33 cellular contexts compared by ENCODE assay signal in the genomic region with DNA sequence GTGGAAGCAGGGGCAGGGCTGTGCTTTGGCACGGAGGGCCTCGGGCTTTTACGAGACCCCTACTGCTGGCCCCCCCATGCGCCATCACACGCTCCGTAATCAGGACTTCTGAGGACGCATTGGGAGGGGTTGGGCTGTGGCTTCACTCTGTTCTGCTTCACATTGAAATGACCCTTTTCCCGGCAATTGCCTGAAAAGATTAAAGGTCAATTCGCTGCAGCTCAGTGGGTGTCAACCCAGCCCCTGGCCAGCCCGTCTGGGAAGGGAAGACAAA.
"Had no signal": no experiment of that assay in that cellular context is flagged by ENCODE, and none has a peak within 500 bp of the region (broad histone marks: within the 10 kb centered on the region; RNA-seq: fewer than 3 reads in every experiment).

No MANE protein-coding gene starts in this region.

- H3K4me3 Mint-ChIP-seq: activated CD4-positive, alpha-beta T cell treated with anti-CD3 and anti-CD28 coated beads for 36 hours; activated CD8-positive, alpha-beta memory T cell treated with anti-CD3 and anti-CD28 coated beads, Interleukin-2, amount 10 ng/mL, durations not matched to agents 7 days and 5 days; activated CD8-positive, alpha-beta T cell treated with anti-CD3 and anti-CD28 coated beads, Interleukin-2, amount 10 ng/mL, durations not matched to agents 7 days and 5 days; activated naive CD4-positive, alpha-beta T cell treated with anti-CD3 and anti-CD28 coated beads, Interleukin-2, amount 50 U/mL, for 24 hours; activated naive CD8-positive, alpha-beta T cell treated with anti-CD3 and anti-CD28 coated beads, Interleukin-2, amount 50 U/mL, for 24 hours; dendritic cell treated with granulocyte-macrophage colony-stimulating factor and Interleukin-4, amounts not matched to agents 40 ng/mL and 50 ng/mL, for 4 days; nephron; stimulated activated memory B cell treated with anti-CD40 and anti-IgM and Interleukin-4, amounts not matched to agents 10 μg/mL and 1 μg/mL and 100 μg/mL, for 72 hours; stimulated activated naive CD8-positive, alpha-beta T cell treated with anti-CD3 and anti-CD28 coated beads, Interleukin-15, amount 100 ng/mL, for 72 hours; T-helper 2 cell treated with Interferon-gamma antibody and Interleukin-4, amounts not matched to agents 5 μg/mL and 100 μg/mL, for 36 hours had no signal

- H3K36me3 ChIP-seq: esophagus squamous epithelium, heart right ventricle, left ventricle myocardium inferior, neutrophil, upper lobe of left lung, vagina had no signal

- H3K4me3 ChIP-seq: esophagus squamous epithelium, heart right ventricle, left ventricle myocardium inferior, lung, skin epidermis, upper lobe of left lung, vagina had no signal

- ATAC-seq: activated CD4-positive, alpha-beta T cell treated with anti-CD3 and anti-CD28 coated beads for 36 hours; activated CD8-positive, alpha-beta memory T cell treated with anti-CD3 and anti-CD28 coated beads, Interleukin-2, amount 10 ng/mL, durations not matched to agents 7 days and 5 days; activated CD8-positive, alpha-beta T cell treated with anti-CD3 and anti-CD28 coated beads, Interleukin-2, amount 10 ng/mL, durations not matched to agents 7 days and 5 days; activated naive CD8-positive, alpha-beta T cell treated with anti-CD3 and anti-CD28 coated beads, Interleukin-2, amount 50 U/mL, for 24 hours; heart right ventricle; sciatic nerve; stimulated activated memory B cell treated with anti-CD40 and anti-IgM and Interleukin-4, amounts not matched to agents 10 μg/mL and 1 μg/mL and 100 μg/mL, for 72 hours; stimulated activated naive CD8-positive, alpha-beta T cell treated with anti-CD3 and anti-CD28 coated beads, Interleukin-15, amount 100 ng/mL, for 72 hours had no signal

- H3K9me3 Mint-ChIP-seq: activated naive CD4-positive, alpha-beta T cell treated with anti-CD3 and anti-CD28 coated beads, Interleukin-2, amount 50 U/mL, for 24 hours; activated naive CD8-positive, alpha-beta T cell treated with anti-CD3 and anti-CD28 coated beads, Interleukin-2, amount 50 U/mL, for 24 hours; activated T-helper 2 cell treated with anti-CD3 and anti-CD28 coated beads, Interferon-gamma antibody, Interleukin-2, Interleukin-4, amounts not matched to agents 10 μg/mL and 5 μg/mL and 100 μg/mL, durations not matched to agents 14 hours and 24 hours and 36 hours had no signal

- H3K27ac Mint-ChIP-seq: activated CD4-positive, alpha-beta T cell treated with anti-CD3 and anti-CD28 coated beads for 36 hours; activated CD8-positive, alpha-beta memory T cell treated with anti-CD3 and anti-CD28 coated beads, Interleukin-2, amount 10 ng/mL, durations not matched to agents 7 days and 5 days; activated CD8-positive, alpha-beta T cell treated with anti-CD3 and anti-CD28 coated beads, Interleukin-2, amount 10 ng/mL, durations not matched to agents 7 days and 5 days; activated naive CD4-positive, alpha-beta T cell treated with anti-CD3 and anti-CD28 coated beads, Interleukin-2, amount 50 U/mL, for 24 hours; activated naive CD8-positive, alpha-beta T cell treated with anti-CD3 and anti-CD28 coated beads, Interleukin-2, amount 50 U/mL, for 24 hours; activated T-helper 2 cell treated with anti-CD3 and anti-CD28 coated beads, Interferon-gamma antibody, Interleukin-2, Interleukin-4, amounts not matched to agents 10 μg/mL and 5 μg/mL and 100 μg/mL, durations not matched to agents 14 hours and 24 hours and 36 hours; dendritic cell treated with granulocyte-macrophage colony-stimulating factor and Interleukin-4, amounts not matched to agents 40 ng/mL and 50 ng/mL, for 4 days; progenitor cell of endocrine pancreas; stimulated activated memory B cell treated with anti-CD40 and anti-IgM and Interleukin-4, amounts not matched to agents 10 μg/mL and 1 μg/mL and 100 μg/mL, for 72 hours; T-helper 2 cell treated with Interferon-gamma antibody and Interleukin-4, amounts not matched to agents 5 μg/mL and 100 μg/mL, for 36 hours had no signal

- H3K4me1 Mint-ChIP-seq: activated CD4-positive, alpha-beta T cell treated with anti-CD3 and anti-CD28 coated beads for 36 hours; activated naive CD4-positive, alpha-beta T cell treated with anti-CD3 and anti-CD28 coated beads, Interleukin-2, amount 50 U/mL, for 24 hours; activated naive CD8-positive, alpha-beta T cell treated with anti-CD3 and anti-CD28 coated beads, Interleukin-2, amount 50 U/mL, for 24 hours; stimulated activated memory B cell treated with anti-CD40 and anti-IgM and Interleukin-4, amounts not matched to agents 10 μg/mL and 1 μg/mL and 100 μg/mL, for 72 hours; stimulated activated naive CD8-positive, alpha-beta T cell treated with anti-CD3 and anti-CD28 coated beads, Interleukin-15, amount 100 ng/mL, for 72 hours had no signal

- DNase-seq: activated CD4-positive, alpha-beta T cell treated with anti-CD3 and anti-CD28 coated beads for 36 hours; activated CD4-positive, CD25-positive, alpha-beta regulatory T cell; activated CD8-positive, alpha-beta memory T cell treated with anti-CD3 and anti-CD28 coated beads, Interleukin-2, amount 10 ng/mL, durations not matched to agents 7 days and 5 days; activated CD8-positive, alpha-beta T cell treated with anti-CD3 and anti-CD28 coated beads, Interleukin-2, amount 10 ng/mL, durations not matched to agents 7 days and 5 days; activated naive CD8-positive, alpha-beta T cell treated with anti-CD3 and anti-CD28 coated beads, Interleukin-2, amount 50 U/mL, for 24 hours; activated T-cell treated with anti-CD3 and anti-CD28 coated beads, Interleukin-2, amount 50 U/mL, for 48 hours; amygdala; caudate nucleus; effector CD8-positive, alpha-beta T cell; esophagus squamous epithelium; foreskin melanocyte; heart right ventricle; left ventricle myocardium inferior; mesendoderm; stimulated activated CD4-positive, alpha-beta T cell treated with anti-CD3 and anti-CD28 coated beads, Interleukin-1b, Interleukin-23, amount 100 ng/mL, for 48 hours; stimulated activated CD4-positive, alpha-beta T cell treated with anti-CD3 and anti-CD28 coated beads, Interleukin-4, amount 100 ng/mL, for 4 hours; stimulated activated CD8-positive, alpha-beta memory T cell treated with anti-CD3 and anti-CD28 coated beads, Interleukin-4, amount 100 ng/mL, for 48 hours; stimulated activated naive CD8-positive, alpha-beta T cell treated with anti-CD3 and anti-CD28 coated beads, Interleukin-15, amount 100 ng/mL, for 72 hours; substantia nigra; upper lobe of left lung had no signal

- H3K27ac ChIP-seq: epithelial cell of prostate, esophagus squamous epithelium, heart right ventricle, left ventricle myocardium inferior, neutrophil, skin epidermis, upper lobe of left lung, vagina had no signal

- H3K27me3 ChIP-seq: upper lobe of left lung, vagina had no signal

- H3K4me1 ChIP-seq: esophagus squamous epithelium, heart right ventricle, left ventricle myocardium inferior, upper lobe of left lung, vagina had no signal

- H3K36me3 Mint-ChIP-seq: activated CD8-positive, alpha-beta memory T cell treated with anti-CD3 and anti-CD28 coated beads, Interleukin-2, amount 10 ng/mL, durations not matched to agents 7 days and 5 days; activated naive CD4-positive, alpha-beta T cell treated with anti-CD3 and anti-CD28 coated beads, Interleukin-2, amount 50 U/mL, for 24 hours; stimulated activated memory B cell treated with anti-CD40 and anti-IgM and Interleukin-4, amounts not matched to agents 10 μg/mL and 1 μg/mL and 100 μg/mL, for 72 hours had no signal

- H3K9me3 ChIP-seq: neutrophil, vagina had no signal
